8 cellular contexts compared by ENCODE assay signal in genomic region chr19:4246767-4247593, GRCh38. TPM values are rescaled to one million over a fixed set of nuclear protein-coding genes. Genes with fewer than 3 reads are reported as not detected.
A peak's percentile ranks its signal among the peaks of the same experiment; 100 is the strongest.
DNase-seq lines count a peak whose midpoint lies in the region; ATAC-seq, FAIRE-seq and TF ChIP-seq lines count a peak whose summit lies in the region.

TSS of gene YJU2 (plus strand) at chr19:4247080. CDS start at chr19:4247147, 67 bp downstream.

- in situ Hi-C loops in HepG2 (cut with HindIII; ENCODE audit: extremely low pct_ligation_motif_present, low pct_unique_long_range_greater_than_20kb) = no loop called here

- H3K36me3 ChIP-seq in HepG2 (replicated peaks in 1 of 2; ENCODE audit: control insufficient read depth in 1 of 2, insufficient read depth in 2 of 2, low read length in 2 of 2) = peaks cover 11 to 26% of the 10 kb centered on the region in 2 experiments; a peak in 4 of 5 replicates

- no peaks in the 10 kb centered on the region for H4K20me1 ChIP-seq in HepG2 (ENCODE audit: insufficient read depth, low read length)

- DNase-seq in CD4-positive, alpha-beta T cell = peak; percentile 96 to 100 (median 98)
- peak; percentile 98 for DNase-seq in NCI-H774 (lab: John Stamatoyannopoulos, UW)
- peak; percentile 99 for DNase-seq in activated CD4-positive, alpha-beta T cell treated with anti-CD3 and anti-CD28 coated beads, Interleukin-2, amount 50 U/mL, for 4 hours
- DNase-seq in dermis microvascular lymphatic vessel endothelial cell (ENCODE audit: low read depth in 2 of 2) = peak; percentile 99 to 100
- DNase-seq in HepG2 (ENCODE audit: low spot score) = peak; percentile 99
- DNase-seq in stimulated activated CD4-positive, alpha-beta T cell treated with anti-CD3 and anti-CD28 coated beads, Interleukin-4, amount 100 ng/mL, for 1 hour = peak; percentile 98

- no peaks in the 10 kb centered on the region for H3K79me2 ChIP-seq in HepG2 (ENCODE audit: insufficient read depth, low read length)

- TF ChIP-seq CTCF in CD4-positive, alpha-beta T cell (IDR thresholded peaks at IDR 0.05) = peak; percentile 58
- TF ChIP-seq CTCF in HepG2 (CRISPR knock-in tag; IDR thresholded peaks at IDR 0.05) = peak; percentile 66

- peak; percentile 95 for FAIRE-seq in HepG2 (lab: Jason Lieb, UNC)

- POLR2A ChIA-PET in CD4-positive, alpha-beta T cell (lab: Charles Lee) = interaction anchor here (0.7 to 1.5 kb wide), 23 partner anchors 9 to 1544 kb away, joined by 3 to 37 read pairs (median 5); partner anchors contain the start of genes CHAF1A, DAPK3, DPP9 and DUS3L
- POLR2A ChIA-PET in HepG2 (lab: Yijun Ruan, JAX) = interaction anchor here (0.5 to 1.3 kb wide), 13 partner anchors 13 to 486 kb away, joined by 3 to 25 read pairs (median 4); partner anchors contain the start of genes APBA3, CREB3L3, HDGFL2 and MPND

- peaks cover 15% of the 10 kb centered on the region for H3K4me1 ChIP-seq in HepG2 (ENCODE audit: insufficient read depth, low read length)

- TF ChIP-seq EP300 in HepG2 (IDR thresholded peaks at IDR 0.05; ENCODE audit: low read depth in 2 of 2, low read length in 2 of 2) (peak in 1 of 2 experiments; percentile 36; a peak in 1 of 4 replicates), HepG2 (CRISPR knock-in tag; IDR thresholded peaks at IDR 0.05; ENCODE audit: borderline replicate concordance) (no peak)

- ATAC-seq in CD4-positive, alpha-beta T cell (ENCODE audit: poor library complexity) = peak; percentile 94
- ATAC-seq in GM19397 (IDR thresholded peaks at IDR 0.05; ENCODE audit: unreplicated experiment) (peak; percentile 81), HG03571 (IDR thresholded peaks at IDR 0.05; ENCODE audit: unreplicated experiment) (peak; percentile 78), HepG2 (peak; percentile 95)

- H3K27me3 Mint-ChIP-seq in CD4-positive, alpha-beta T cell = peaks cover 1% of the 10 kb centered on the region

- peak; percentile 35 to 93; a peak in 3 of 4 replicates for TF ChIP-seq POLR2A in HepG2 (IDR thresholded peaks at IDR 0.05; ENCODE audit: insufficient read depth in 1 of 2, low read depth in 2 of 2, low read length in 2 of 2)

- H3K4me3 ChIP-seq in HepG2 (replicated peaks in 1 of 3; ENCODE audit: insufficient read depth in 1 of 3, low read depth in 2 of 3, low read length in 3 of 3) = peak within 1 kb of the TSS; percentile 72 to 89 (median 84)

- peaks cover 3% of the 10 kb centered on the region for H3K9me3 ChIP-seq in CD4-positive, alpha-beta T cell (ENCODE audit: control insufficient read depth, low read length)
- H3K9me3 ChIP-seq in HepG2 (ENCODE audit: low read length) = peaks cover 7% of the 10 kb centered on the region

- H3K9ac ChIP-seq in HepG2 (ENCODE audit: insufficient read depth, low read depth, low read length) = peak within 1 kb of the TSS; percentile 93

- H3K4me2 ChIP-seq in HepG2 (ENCODE audit: low read depth, low read length) = peak within 1 kb of the TSS; percentile 82

- peak within 1 kb of the TSS; percentile 95 for H3K27ac Mint-ChIP-seq in CD4-positive, alpha-beta T cell

- peaks cover 2% of the 10 kb centered on the region for H3K9me3 Mint-ChIP-seq in CD4-positive, alpha-beta T cell

- peak within 1 kb of the TSS; percentile 94 for H3K27ac ChIP-seq in CD4-positive, alpha-beta T cell (ENCODE audit: low read depth, low read length)
- H3K27ac ChIP-seq in HepG2 (ENCODE audit: extremely low read length, insufficient read depth, low read length) = peak within 1 kb of the TSS; percentile 96

- H2AFZ ChIP-seq in HepG2 (ENCODE audit: low read length) = peak within 1 kb of the TSS; percentile 88

- H3K27me3 ChIP-seq in CD4-positive, alpha-beta T cell (ENCODE audit: control insufficient read depth, insufficient read depth, low read length) = no peaks in the 10 kb centered on the region
- H3K27me3 ChIP-seq in HepG2 (ENCODE audit: control insufficient read depth in 1 of 2, insufficient read depth in 2 of 2, low read length in 2 of 2) = no peaks in the 10 kb centered on the region; a peak in 2 of 5 replicates

- H3K36me3 Mint-ChIP-seq in CD4-positive, alpha-beta T cell (ENCODE audit: low read depth) = peaks cover 42% of the 10 kb centered on the region

- TF ChIP-seq RAD21 in HepG2 (CRISPR knock-in tag; IDR thresholded peaks at IDR 0.05) = 0 out of 2 replicates have a peak, but pooled peaks have one; percentile 38

- BruUV-seq in HepG2 (replicated peaks; lab: Mats Ljungman, UMichigan) = TSS peak; percentile 99

- CTCF ChIA-PET in CD4-positive, alpha-beta T cell (lab: Charles Lee) = interaction anchor here (0.6 to 1.1 kb wide), 12 partner anchors 78 to 485 kb away, joined by 3 to 5 read pairs (median 4); partner anchors contain the start of genes CHAF1A, EEF2, MPND and MRPL54
- CTCF ChIA-PET in HepG2 (lab: Yijun Ruan, JAX; ENCODE audit: low intra/inter-chr PET ratio, low total read pairs) = no interaction called here

- 2% methylated on average over 41 of the region's 45 CpGs for WGBS in HepG2 (ENCODE audit: low lambda C conversion rate)

- intact Hi-C loops in CD4-positive, alpha-beta T cell (cut with DNase I, micrococcal nuclease) = loop anchor here (1.0 to 10.0 kb wide), 12 partner anchors 65 to 476 kb away; partner anchors contain the start of genes MPND (in 2 of the 2), ANKRD24 (in 1 of the 2), CHAF1A (in 1 of the 2) and DPP9 (in 1 of the 2)
- intact Hi-C loops in HepG2 (cut with micrococcal nuclease; ENCODE audit: unreplicated experiment) = no loop called here

- peak within 1 kb of the TSS; percentile 93 for H3K4me3 Mint-ChIP-seq in CD4-positive, alpha-beta T cell

- H3K4me1 Mint-ChIP-seq in CD4-positive, alpha-beta T cell (ENCODE audit: low read depth) = peaks cover 17% of the 10 kb centered on the region

TF ChIP-seq in HepG2, 621 proteins besides CTCF, POLR2A, EP300 and RAD21 (continues in another document):
- TF ChIP-seq NFE2L2 (IDR thresholded peaks at IDR 0.05; ENCODE audit: low read length) (no peak), STAT5B (CRISPR knock-in tag; IDR thresholded peaks at IDR 0.05) (no peak), IKZF1 (IDR thresholded peaks at IDR 0.05) (no peak), GFI1 (CRISPR knock-in tag; IDR thresholded peaks at IDR 0.05; ENCODE audit: borderline replicate concordance) (no peak), ZNF337 (CRISPR knock-in tag; IDR thresholded peaks at IDR 0.05; ENCODE audit: borderline replicate concordance, low read depth) (no peak), SKIL (CRISPR knock-in tag; IDR thresholded peaks at IDR 0.05; ENCODE audit: borderline replicate concordance) (no peak)

RNA-seq across cellular contexts. Expression of gene YJU2, which starts in this region (rescaled TPM):
- total RNA-seq in CD4-positive, alpha-beta T cell = 10 to 100 TPM; 32.9 to 33.7 TPM
- 15.3 and 17.4 TPM in 2 replicates for total RNA-seq in dermis microvascular lymphatic vessel endothelial cell
- total RNA-seq in HepG2 (2016; rRNA removed; fragmentation: Illumina TruSeq; extraction: Trizol) = 17.9 and 18.4 TPM in 2 replicates
- total RNA-seq in HepG2 (2016; cell fraction: cytosol; rRNA removed; fragmentation: Illumina TruSeq; extraction: Trizol; ENCODE audit: low read depth) = 4.0 and 4.7 TPM in 2 replicates
- total RNA-seq in HepG2 (2016; cell fraction: insoluble cytoplasmic fraction; rRNA removed; fragmentation: Illumina TruSeq; extraction: Trizol) = 16.8 and 19.4 TPM in 2 replicates
- total RNA-seq in HepG2 (2016; cell fraction: membrane; rRNA removed; fragmentation: Illumina TruSeq; extraction: Trizol) = 6.4 and 6.7 TPM in 2 replicates
- 7.2 and 7.7 TPM in 2 replicates for total RNA-seq in HepG2 (2016; cell fraction: nucleus; rRNA removed; fragmentation: Illumina TruSeq; extraction: Trizol)
- polyA plus RNA-seq in HepG2 (2011; rRNA removed) = 9.3 and 10.1 TPM in 2 replicates
- 10.6 and 14.7 TPM in 2 replicates for polyA plus RNA-seq in HepG2 (2011; cell fraction: cytosol; rRNA removed)
- polyA plus RNA-seq in HepG2 (2011; cell fraction: nucleus; rRNA removed) = 10.0 and 11.4 TPM in 2 replicates
- polyA plus RNA-seq in HepG2 (2012) = 9.3 and 9.9 TPM in 2 replicates
- 3.4 and 4.1 TPM in 2 replicates for polyA plus RNA-seq in HepG2 (2016; cell fraction: cytosol; fragmentation: Illumina TruSeq; extraction: Trizol; ENCODE audit: low read depth)
- polyA plus RNA-seq in HepG2 (2016; cell fraction: insoluble cytoplasmic fraction; fragmentation: Illumina TruSeq; extraction: Trizol; ENCODE audit: low read depth) = 17.9 and 20.2 TPM in 2 replicates
- 4.1 and 5.0 TPM in 2 replicates for polyA plus RNA-seq in HepG2 (2016; cell fraction: membrane; fragmentation: Illumina TruSeq; extraction: Trizol; ENCODE audit: low read depth)
- 13.9 and 14.9 TPM in 2 replicates for polyA plus RNA-seq in HepG2 (2016; cell fraction: nucleus; fragmentation: Illumina TruSeq; extraction: Trizol; ENCODE audit: insufficient read depth, low read depth)
- 8.4 and 18.8 TPM in 2 replicates for polyA minus RNA-seq in HepG2 (2011; rRNA and poly(A)+ RNA removed; ENCODE audit: low replicate concordance)
- polyA minus RNA-seq in HepG2 (2011; cell fraction: cytosol; rRNA and poly(A)+ RNA removed) = 4.8 and 6.3 TPM in 2 replicates
- polyA minus RNA-seq in HepG2 (2011; cell fraction: nucleus; rRNA and poly(A)+ RNA removed) = 6.6 and 8.1 TPM in 2 replicates

Comparison
In these comparisons a context has a peak if more than half of its experiments do, and no peak if none do; other contexts are left out.
1. Peak in every context shown above with its lines: DNase-seq, ATAC-seq, H3K4me3 ChIP-seq and H3K27ac ChIP-seq.